ENCODE assay signal across 1 cellular context in genomic region chr6:167338551-167339117, GRCh38.
TF ChIP-seq lines count a peak whose summit lies in the region.

No MANE protein-coding gene starts in this region.

TF ChIP-seq in WTC11, 78 proteins besides CTCF, POLR2A, EP300 and RAD21 (continued from another document):
- TF ChIP-seq ZNF532 (CRISPR knock-in tag; IDR thresholded peaks at IDR 0.05; ENCODE audit: borderline replicate concordance) (no peak), ETV6 (CRISPR knock-in tag; IDR thresholded peaks at IDR 0.05) (peak; percentile 55; the same call in 1 of the 2 replicates), ATF3 (CRISPR knock-in tag; conservative IDR thresholded peaks at IDR 0.05) (no peak)
